ENCODE assay signal across 32 cellular contexts in genomic region chr9:116405321-116405720, GRCh38.
"Had no signal": no experiment of that assay in that cellular context is flagged by ENCODE, and none has a peak within 500 bp of the region (broad histone marks: within the 10 kb centered on the region; RNA-seq: fewer than 3 reads in every experiment).

No MANE protein-coding gene starts in this region.

- ATAC-seq: effector memory CD8-positive, alpha-beta T cell; gastroesophageal sphincter; heart left ventricle; left lobe of liver; lower lobe of right lung; naive thymus-derived CD4-positive, alpha-beta T cell had no signal

- H3K27me3 ChIP-seq: breast epithelium, dorsolateral prefrontal cortex, esophagus squamous epithelium, gastroesophageal sphincter, heart left ventricle, neural progenitor cell, sigmoid colon, vagina had no signal

- H3K27ac Mint-ChIP-seq: activated CD4-positive, alpha-beta memory T cell treated with anti-CD3 and anti-CD28 coated beads for 36 hours; activated naive CD8-positive, alpha-beta T cell treated with anti-CD3 and anti-CD28 coated beads for 36 hours; effector memory CD8-positive, alpha-beta T cell; naive thymus-derived CD4-positive, alpha-beta T cell; neural progenitor cell; type B pancreatic cell had no signal

- H3K36me3 ChIP-seq: breast epithelium, esophagus squamous epithelium, gastroesophageal sphincter, heart left ventricle, lower lobe of right lung, neural progenitor cell, sigmoid colon, thoracic aorta, vagina had no signal

- FAIRE-seq: astrocyte, colon, endothelial cell of umbilical vein, islet of Langerhans had no signal

- H3K27me3 Mint-ChIP-seq: activated CD4-positive, alpha-beta memory T cell treated with anti-CD3 and anti-CD28 coated beads for 36 hours; activated naive CD8-positive, alpha-beta T cell treated with anti-CD3 and anti-CD28 coated beads for 36 hours; central memory CD8-positive, alpha-beta T cell; effector memory CD8-positive, alpha-beta T cell; naive thymus-derived CD4-positive, alpha-beta T cell; type B pancreatic cell had no signal

- H3K4me1 Mint-ChIP-seq: activated naive CD8-positive, alpha-beta T cell treated with anti-CD3 and anti-CD28 coated beads for 36 hours; naive thymus-derived CD4-positive, alpha-beta T cell; neural progenitor cell had no signal

- H3K9me3 Mint-ChIP-seq: activated CD4-positive, alpha-beta memory T cell treated with anti-CD3 and anti-CD28 coated beads for 36 hours; activated naive CD8-positive, alpha-beta T cell treated with anti-CD3 and anti-CD28 coated beads for 36 hours; central memory CD8-positive, alpha-beta T cell; effector memory CD8-positive, alpha-beta T cell; naive thymus-derived CD4-positive, alpha-beta T cell; neural progenitor cell; type B pancreatic cell had no signal

- H3K36me3 Mint-ChIP-seq: activated CD4-positive, alpha-beta memory T cell treated with anti-CD3 and anti-CD28 coated beads for 36 hours; neural progenitor cell; type B pancreatic cell had no signal

- DNase-seq: activated CD4-positive, alpha-beta memory T cell treated with anti-CD3 and anti-CD28 coated beads for 36 hours; activated CD4-positive, alpha-beta T cell treated with anti-CD3 and anti-CD28 coated beads for 4 hours; activated CD4-positive, CD25-positive, alpha-beta regulatory T cell; activated naive CD4-positive, alpha-beta T cell treated with Interleukin-2 at 50 U/mL for 16 hours; activated naive CD8-positive, alpha-beta T cell treated with anti-CD3 and anti-CD28 coated beads for 36 hours; activated T-cell treated with anti-CD3 and anti-CD28 coated beads, Interleukin-2, amount 50 U/mL, for 48 hours; dorsolateral prefrontal cortex; effector memory CD8-positive, alpha-beta T cell; esophagus squamous epithelium; heart left ventricle; lower lobe of right lung; naive thymus-derived CD4-positive, alpha-beta T cell; retina; sigmoid colon; stimulated activated CD4-positive, alpha-beta T cell treated with anti-CD3 and anti-CD28 coated beads, Interleukin-15, amount 100 ng/mL, for 24 hours; stimulated activated CD4-positive, alpha-beta T cell treated with anti-CD3 and anti-CD28 coated beads, Interleukin-2, amount 100 ng/mL, for 48 hours; stimulated activated CD8-positive, alpha-beta memory T cell treated with anti-CD3 and anti-CD28 coated beads, Interleukin-4, amount 100 ng/mL, for 48 hours; stimulated activated naive CD4-positive, alpha-beta T cell treated with Interleukin-2 at 50 U/mL for 16 hours; T1000 had no signal

- H3K4me3 Mint-ChIP-seq: activated CD4-positive, alpha-beta memory T cell treated with anti-CD3 and anti-CD28 coated beads for 36 hours; activated naive CD8-positive, alpha-beta T cell treated with anti-CD3 and anti-CD28 coated beads for 36 hours; central memory CD8-positive, alpha-beta T cell; effector memory CD8-positive, alpha-beta T cell; naive thymus-derived CD4-positive, alpha-beta T cell; neural progenitor cell; type B pancreatic cell had no signal

- H3K4me3 ChIP-seq: breast epithelium, dorsolateral prefrontal cortex, esophagus squamous epithelium, gastroesophageal sphincter, heart left ventricle, lower lobe of right lung, neural progenitor cell, sigmoid colon, smooth muscle cell, thoracic aorta, vagina had no signal
